Comparison of ENCODE assay signal across 14 cellular contexts in the genomic region with DNA sequence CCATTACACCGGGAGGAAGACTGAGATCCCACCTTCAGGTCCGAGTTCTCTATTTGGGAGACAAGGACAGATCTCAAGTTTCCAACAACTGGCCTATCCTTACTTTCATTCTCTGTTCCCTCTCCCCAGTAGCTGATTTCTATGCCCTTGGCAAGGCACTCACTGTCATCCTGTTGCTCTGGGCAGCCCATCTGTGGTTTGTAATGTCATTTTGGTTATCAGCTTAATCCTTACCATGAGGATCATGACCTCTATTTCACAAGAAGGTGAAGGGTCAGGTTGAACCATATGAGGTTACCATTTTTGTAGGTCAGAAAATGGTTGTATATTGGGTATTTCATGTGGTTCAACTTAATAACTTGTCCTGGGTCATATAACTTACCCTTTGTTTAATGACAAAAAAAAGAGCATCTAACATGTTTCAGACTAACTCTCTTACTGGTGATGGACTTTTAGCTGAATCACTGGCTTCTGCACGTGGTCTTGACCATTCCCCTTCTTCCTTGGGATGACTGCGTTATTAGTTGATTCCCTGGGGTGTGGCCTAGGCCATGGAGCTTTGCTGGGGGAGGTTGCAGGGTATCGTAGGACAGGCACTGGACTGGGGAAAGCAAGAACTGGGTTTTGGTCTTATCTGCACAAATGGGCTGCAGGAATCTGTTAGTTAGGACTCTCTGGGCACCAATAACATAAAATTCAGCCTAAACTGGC.
A peak's percentile ranks its signal among the peaks of the same experiment; 100 is the strongest.
DNase-seq lines count a peak whose midpoint lies in the region; FAIRE-seq and TF ChIP-seq lines count a peak whose summit lies in the region.
"Had no signal": no experiment of that assay in that cellular context is flagged by ENCODE, and none has a peak within 500 bp of the region (broad histone marks: within the 10 kb centered on the region; RNA-seq: fewer than 3 reads in every experiment).

No MANE protein-coding gene starts in this region.

- H2AK5ac ChIP-seq in mesendoderm (ENCODE audit: low read length): no peak overlapping the region

- no peak overlapping the region for H3K9ac ChIP-seq in mesendoderm (ENCODE audit: low read length)

- H3K18ac ChIP-seq in mesendoderm (ENCODE audit: low read length): no peak overlapping the region

- no peak overlapping the region for H4K5ac ChIP-seq in mesendoderm (ENCODE audit: low read length)

- peak overlapping the region; percentile 71 for H2BK5ac ChIP-seq in mesendoderm (ENCODE audit: low read length)

- peak; percentile 36 for FAIRE-seq in bronchial epithelial cell (lab: Jason Lieb, UNC)
- FAIRE-seq: H54 had no signal

- no peak overlapping the region for H3K27ac ChIP-seq in mesendoderm (ENCODE audit: low read depth, low read length)

- H3K4me3 ChIP-seq in bronchial epithelial cell (ENCODE audit: low read depth, low read length) (no peak overlapping the region), mesendoderm (ENCODE audit: low read length) (no peak overlapping the region)
- H3K4me3 ChIP-seq: upper lobe of left lung had no signal

- TF ChIP-seq CTCF in bronchial epithelial cell (IDR thresholded peaks at IDR 0.05; ENCODE audit: insufficient read depth, low read length, severe bottlenecking): no peak

- H3K36me3 ChIP-seq in bronchial epithelial cell (ENCODE audit: control insufficient read depth, insufficient read depth, low read length) (no peaks in the 10 kb centered on the region), mesendoderm (ENCODE audit: control insufficient read depth, insufficient read depth, low read length) (no peaks in the 10 kb centered on the region)
- H3K36me3 ChIP-seq: BE2C, upper lobe of left lung had no signal

- no peak overlapping the region for H2BK15ac ChIP-seq in mesendoderm (replicated peaks; ENCODE audit: low read depth)

- DNase-seq in AG08395 (ENCODE audit: low spot score): peak; percentile 62
- DNase-seq in M059J (ENCODE audit: low read depth): peak; percentile 82
- DNase-seq in bronchial epithelial cell (ENCODE audit: low read depth): peak; percentile 18
- DNase-seq in mesendoderm: no peak
- DNase-seq in NCI-H345 (lab: John Stamatoyannopoulos, UW): no peak
- DNase-seq in NCI-H524 treated with DMSO at 0.1 percent for 48 hours (lab: John Stamatoyannopoulos, UW): no peak
- no peak for DNase-seq in NCI-H2081 treated with DMSO at 0.1 percent for 48 hours (lab: John Stamatoyannopoulos, UW)
- no peak for DNase-seq in ureter (ENCODE audit: low spot score)
- DNase-seq: activated CD4-positive, alpha-beta memory T cell treated with anti-CD3 and anti-CD28 coated beads, Interleukin-2, amount 10 ng/mL, durations not matched to agents 7 days and 5 days; BE2C; DMS79 treated with DMSO at 0.1 percent for 48 hours; stimulated activated CD8-positive, alpha-beta memory T cell treated with anti-CD3 and anti-CD28 coated beads, Interleukin-4, amount 100 ng/mL, for 48 hours; upper lobe of left lung had no signal

- no peak overlapping the region for H3K23ac ChIP-seq in mesendoderm (ENCODE audit: low read length)

- H3K56ac ChIP-seq in mesendoderm (ENCODE audit: low read length): peak overlapping the region; percentile 18

- H3K4me1 ChIP-seq in mesendoderm (ENCODE audit: control insufficient read depth, low read depth, low read length): peaks cover 6% of the 10 kb centered on the region
- H3K4me1 ChIP-seq: BE2C, upper lobe of left lung had no signal

- no CpG with 5 or more reads among the region's 5 CpGs for WGBS in mesendoderm (ENCODE audit: extremely low coverage, insufficient coverage, low lambda C conversion rate)

- no peak overlapping the region for H3K4me2 ChIP-seq in mesendoderm (ENCODE audit: low read length)

- H3K4ac ChIP-seq in mesendoderm (ENCODE audit: low read depth, low read length): no peak overlapping the region

- H2BK120ac ChIP-seq in mesendoderm (ENCODE audit: low read depth, low read length): no peak overlapping the region

- no peaks in the 10 kb centered on the region for H3K79me1 ChIP-seq in mesendoderm (ENCODE audit: low read length)

- H3K27me3 ChIP-seq in bronchial epithelial cell (ENCODE audit: control insufficient read depth, insufficient read depth, low read length) (no peaks in the 10 kb centered on the region), mesendoderm (ENCODE audit: insufficient read depth, low read length, poor library complexity) (no peaks in the 10 kb centered on the region)
- H3K27me3 ChIP-seq: BE2C, upper lobe of left lung had no signal

- no peak overlapping the region for H4K8ac ChIP-seq in mesendoderm (ENCODE audit: low read depth, low read length)

- H3K79me2 ChIP-seq in mesendoderm (ENCODE audit: control insufficient read depth, insufficient read depth, low read length): no peaks in the 10 kb centered on the region

Comparison
In these comparisons a context has a peak if more than half of its experiments do, and no peak if none do; other contexts are left out.
1. DNase-seq: peak in AG08395 (single experiment), M059J (single experiment) and bronchial epithelial cell (single experiment); none in mesendoderm (single experiment), NCI-H345 (single experiment), NCI-H524 treated with DMSO at 0.1 percent for 48 hours (single experiment), NCI-H2081 treated with DMSO at 0.1 percent for 48 hours (single experiment) and ureter (single experiment).